In genomic region chr18:11203998-11204397, GRCh38 we compare ENCODE assay signal across 22 cellular contexts. TPM values are rescaled to one million over a fixed set of nuclear protein-coding genes. Genes with fewer than 3 reads are reported as not detected.
"Had no signal": no experiment of that assay in that cellular context is flagged by ENCODE, and none has a peak within 500 bp of the region (broad histone marks: within the 10 kb centered on the region; RNA-seq: fewer than 3 reads in every experiment).

No MANE protein-coding gene starts in this region.

- H3K9me3 Mint-ChIP-seq: IgD-negative memory B cell, T-cell had no signal

- H3K27me3 Mint-ChIP-seq: IgD-negative memory B cell had no signal

- H3K27ac Mint-ChIP-seq: IgD-negative memory B cell, T-cell had no signal

- H3K9ac ChIP-seq: SK-N-SH had no signal

- H3K4me1 Mint-ChIP-seq: IgD-negative memory B cell, T-cell had no signal

- H3K9me3 ChIP-seq: SK-N-SH had no signal

- ATAC-seq: Panc1, PC-3, T-cell had no signal

- H3K4me3 Mint-ChIP-seq: IgD-negative memory B cell, T-cell had no signal

- H3K27ac ChIP-seq: RWPE1 had no signal

- H3K36me3 Mint-ChIP-seq: IgD-negative memory B cell, T-cell had no signal

- DNase-seq: KBM-7, MV-4-11, NCI-H1048, NCI-H1105, NCI-H1436 treated with DMSO at 0.1 percent for 48 hours, NCI-H1694, NCI-H187 treated with DMSO at 0.1 percent for 48 hours, NCI-H2029 treated with DMSO at 0.1 percent for 48 hours, NCI-H2171 treated with DMSO at 0.1 percent for 48 hours, NCI-H446 treated with DMSO at 0.1 percent for 48 hours, NCI-H510A treated with DMSO at 0.1 percent for 48 hours, NCI-H69, NCI-H774, PC-3, SHP77, SK-N-SH, SW 1271, T-cell had no signal

- H3K4me2 ChIP-seq: SK-N-SH had no signal

RNA-seq across cellular contexts. Expression of gene PIEZO2, which starts 54.6 kb away (rescaled TPM):
- total RNA-seq: HT-29, PC-3 had no signal
- polyA plus RNA-seq: IgD-negative memory B cell, SK-N-SH had no signal
